In genomic region chr9:41120696-41121095, GRCh38 we compare ENCODE assay signal across 4 cellular contexts. TPM values are rescaled to one million over a fixed set of nuclear protein-coding genes. Genes with fewer than 3 reads are reported as not detected.
"Had no signal": no experiment of that assay in that cellular context is flagged by ENCODE, and none has a peak within 500 bp of the region (broad histone marks: within the 10 kb centered on the region; RNA-seq: fewer than 3 reads in every experiment).

No MANE protein-coding gene starts in this region.

RNA-seq across cellular contexts. Expression of gene FOXD4L6, which starts 7.8 kb away (rescaled TPM):
- total RNA-seq: H7, HFFc6 had no signal
- polyA plus RNA-seq: GM23248, H1 had no signal
